ENCODE assay signal across 1 cellular context in the genomic region with DNA sequence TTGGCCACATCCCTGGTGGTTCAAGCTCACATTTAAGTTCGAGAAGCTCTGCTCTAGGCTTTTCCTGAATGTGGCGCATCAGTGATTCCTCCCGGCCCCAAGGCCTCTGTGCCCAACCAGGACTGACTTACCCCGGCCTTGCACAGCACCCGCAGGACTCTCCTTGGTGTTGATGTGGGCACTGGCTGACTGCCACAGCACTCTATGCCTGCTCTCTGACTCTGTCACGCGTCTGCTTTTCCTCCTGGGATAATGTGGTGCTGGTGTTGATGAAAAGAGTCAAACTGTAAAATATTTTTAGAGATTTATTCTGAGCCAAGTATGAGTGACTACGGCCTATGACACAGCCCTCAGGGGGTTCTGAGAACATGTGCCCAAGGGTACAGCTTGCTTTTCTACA.
TF ChIP-seq lines count a peak whose summit lies in the region.

No MANE protein-coding gene starts in this region.

TF ChIP-seq in GM23338, 12 proteins besides CTCF, POLR2A, EP300 and RAD21 (continued from another document):
- TF ChIP-seq, protein P1, sequence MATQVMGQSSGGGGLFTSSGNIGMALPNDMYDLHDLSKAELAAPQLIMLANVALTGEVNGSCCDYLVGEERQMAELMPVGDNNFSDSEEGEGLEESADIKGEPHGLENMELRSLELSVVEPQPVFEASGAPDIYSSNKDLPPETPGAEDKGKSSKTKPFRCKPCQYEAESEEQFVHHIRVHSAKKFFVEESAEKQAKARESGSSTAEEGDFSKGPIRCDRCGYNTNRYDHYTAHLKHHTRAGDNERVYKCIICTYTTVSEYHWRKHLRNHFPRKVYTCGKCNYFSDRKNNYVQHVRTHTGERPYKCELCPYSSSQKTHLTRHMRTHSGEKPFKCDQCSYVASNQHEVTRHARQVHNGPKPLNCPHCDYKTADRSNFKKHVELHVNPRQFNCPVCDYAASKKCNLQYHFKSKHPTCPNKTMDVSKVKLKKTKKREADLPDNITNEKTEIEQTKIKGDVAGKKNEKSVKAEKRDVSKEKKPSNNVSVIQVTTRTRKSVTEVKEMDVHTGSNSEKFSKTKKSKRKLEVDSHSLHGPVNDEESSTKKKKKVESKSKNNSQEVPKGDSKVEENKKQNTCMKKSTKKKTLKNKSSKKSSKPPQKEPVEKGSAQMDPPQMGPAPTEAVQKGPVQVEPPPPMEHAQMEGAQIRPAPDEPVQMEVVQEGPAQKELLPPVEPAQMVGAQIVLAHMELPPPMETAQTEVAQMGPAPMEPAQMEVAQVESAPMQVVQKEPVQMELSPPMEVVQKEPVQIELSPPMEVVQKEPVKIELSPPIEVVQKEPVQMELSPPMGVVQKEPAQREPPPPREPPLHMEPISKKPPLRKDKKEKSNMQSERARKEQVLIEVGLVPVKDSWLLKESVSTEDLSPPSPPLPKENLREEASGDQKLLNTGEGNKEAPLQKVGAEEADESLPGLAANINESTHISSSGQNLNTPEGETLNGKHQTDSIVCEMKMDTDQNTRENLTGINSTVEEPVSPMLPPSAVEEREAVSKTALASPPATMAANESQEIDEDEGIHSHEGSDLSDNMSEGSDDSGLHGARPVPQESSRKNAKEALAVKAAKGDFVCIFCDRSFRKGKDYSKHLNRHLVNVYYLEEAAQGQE (IDR thresholded peaks at IDR 0.05; ENCODE audit: unreplicated experiment): no peak
